In the genomic region with DNA sequence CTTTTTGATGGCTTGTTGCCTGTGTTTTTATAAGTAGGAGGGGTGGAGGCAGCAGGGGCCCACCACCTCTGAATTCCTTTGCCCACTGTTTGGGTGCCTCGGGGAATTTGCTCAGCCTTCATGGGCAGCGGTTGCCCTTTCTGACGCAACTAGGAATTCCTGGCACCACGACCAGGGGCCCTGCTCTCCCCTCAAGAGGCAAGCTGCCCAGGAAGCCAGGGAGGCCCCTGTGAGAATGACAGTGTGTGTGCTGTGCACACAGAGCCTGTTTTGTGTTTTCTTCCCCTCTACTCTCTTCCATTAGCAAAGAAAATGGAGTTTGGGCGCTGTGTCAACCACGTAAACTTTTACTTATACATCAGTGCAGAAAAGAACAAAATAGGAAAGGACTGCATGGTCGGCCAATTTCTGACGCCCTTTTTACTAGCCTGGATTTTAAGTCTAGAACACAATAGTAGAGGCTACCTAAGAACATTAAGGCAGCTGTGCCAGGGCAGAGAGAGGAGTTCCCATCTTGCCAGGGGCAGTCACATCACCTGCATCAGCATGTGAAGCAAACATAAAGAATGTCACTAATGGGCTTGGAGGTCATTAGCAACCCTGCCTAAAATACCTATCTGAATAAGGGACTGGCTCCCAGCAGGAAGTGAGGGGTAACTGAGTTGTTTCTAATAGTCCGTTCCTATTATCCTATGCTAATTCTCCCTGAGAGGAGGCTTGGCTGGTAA, we compare ENCODE assay signal across 2 cellular contexts.
TF ChIP-seq lines count a peak whose summit lies in the region.

No MANE protein-coding gene starts in this region.

TF ChIP-seq in HEK293, 187 proteins besides CTCF, POLR2A, EP300 and RAD21 (continues in another document):
- no peak for TF ChIP-seq ZNF26 (tag by site-specific recombination; IDR thresholded peaks at IDR 0.05)
- TF ChIP-seq ZBTB20 (tag by site-specific recombination; IDR thresholded peaks at IDR 0.05): peak; percentile 95
- no peak for TF ChIP-seq BCL11B (tag by site-specific recombination; IDR thresholded peaks at IDR 0.05; ENCODE audit: low read depth)
- no peak for TF ChIP-seq ZNF239 (tag by site-specific recombination; IDR thresholded peaks at IDR 0.05)
- no peak for TF ChIP-seq ZNF155 (tag by site-specific recombination; IDR thresholded peaks at IDR 0.05)
- TF ChIP-seq INSM2 (tag by site-specific recombination; IDR thresholded peaks at IDR 0.05): no peak
- TF ChIP-seq IKZF3 (tag by site-specific recombination; IDR thresholded peaks at IDR 0.05): no peak
- 0 out of 2 replicates have a peak, but pooled peaks have one; percentile 27 for TF ChIP-seq ZFP69B (tag by site-specific recombination; IDR thresholded peaks at IDR 0.05)
- no peak for TF ChIP-seq ZSCAN23 (tag by site-specific recombination; IDR thresholded peaks at IDR 0.05)
- TF ChIP-seq ZNF335 (tag by site-specific recombination; conservative IDR thresholded peaks at IDR 0.05): peak; percentile 77
- no peak for TF ChIP-seq MEIS1 (CRISPR knock-in tag; IDR thresholded peaks at IDR 0.05; ENCODE audit: borderline replicate concordance)
- TF ChIP-seq, protein P1, sequence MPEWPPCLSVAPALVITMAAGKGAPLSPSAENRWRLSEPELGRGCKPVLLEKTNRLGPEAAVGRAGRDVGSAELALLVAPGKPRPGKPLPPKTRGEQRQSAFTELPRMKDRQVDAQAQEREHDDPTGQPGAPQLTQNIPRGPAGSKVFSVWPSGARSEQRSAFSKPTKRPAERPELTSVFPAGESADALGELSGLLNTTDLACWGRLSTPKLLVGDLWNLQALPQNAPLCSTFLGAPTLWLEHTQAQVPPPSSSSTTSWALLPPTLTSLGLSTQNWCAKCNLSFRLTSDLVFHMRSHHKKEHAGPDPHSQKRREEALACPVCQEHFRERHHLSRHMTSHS (tag by site-specific recombination; IDR thresholded peaks at IDR 0.05): no peak
- TF ChIP-seq EGR2 (tag by site-specific recombination; IDR thresholded peaks at IDR 0.05; ENCODE audit: low read depth): no peak
- no peak for TF ChIP-seq ZNF510 (tag by site-specific recombination; IDR thresholded peaks at IDR 0.05; ENCODE audit: insufficient replicate concordance)
- no peak for TF ChIP-seq YY1 (tag by site-specific recombination; IDR thresholded peaks at IDR 0.05)
- no peak for TF ChIP-seq ZNF18 (tag by site-specific recombination; IDR thresholded peaks at IDR 0.05)
- TF ChIP-seq ZBTB17 (tag by site-specific recombination; IDR thresholded peaks at IDR 0.05): peak; percentile 40; the same call in 1 of the 2 replicates
- TF ChIP-seq ZBTB1 (tag by site-specific recombination; IDR thresholded peaks at IDR 0.05): no peak
- TF ChIP-seq, protein P2, sequence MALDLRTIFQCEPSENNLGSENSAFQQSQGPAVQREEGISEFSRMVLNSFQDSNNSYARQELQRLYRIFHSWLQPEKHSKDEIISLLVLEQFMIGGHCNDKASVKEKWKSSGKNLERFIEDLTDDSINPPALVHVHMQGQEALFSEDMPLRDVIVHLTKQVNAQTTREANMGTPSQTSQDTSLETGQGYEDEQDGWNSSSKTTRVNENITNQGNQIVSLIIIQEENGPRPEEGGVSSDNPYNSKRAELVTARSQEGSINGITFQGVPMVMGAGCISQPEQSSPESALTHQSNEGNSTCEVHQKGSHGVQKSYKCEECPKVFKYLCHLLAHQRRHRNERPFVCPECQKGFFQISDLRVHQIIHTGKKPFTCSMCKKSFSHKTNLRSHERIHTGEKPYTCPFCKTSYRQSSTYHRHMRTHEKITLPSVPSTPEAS (tag by site-specific recombination; IDR thresholded peaks at IDR 0.05): peak; percentile 21; the same call in 1 of the 2 replicates
- TF ChIP-seq ZNF341 (tag by site-specific recombination; IDR thresholded peaks at IDR 0.05; ENCODE audit: low read depth): no peak
- 0 out of 2 replicates have a peak, but pooled peaks have one; percentile 9 for TF ChIP-seq GLIS1 (tag by site-specific recombination; IDR thresholded peaks at IDR 0.05)
- no peak for TF ChIP-seq ELK4 (IDR thresholded peaks at IDR 0.05; ENCODE audit: borderline replicate concordance, low read depth, low read length)

TF ChIP-seq in K562, 482 proteins besides CTCF, POLR2A, EP300 and RAD21 (continued from another document):
- TF ChIP-seq TCF3 (CRISPR knock-in tag; IDR thresholded peaks at IDR 0.05) (no peak), LEF1 (IDR thresholded peaks at IDR 0.05) (no peak), ZNF239 (CRISPR knock-in tag; IDR thresholded peaks at IDR 0.05) (no peak), MYBL2 (IDR thresholded peaks at IDR 0.05; ENCODE audit: low read depth) (no peak), MYBL2 (CRISPR knock-in tag; IDR thresholded peaks at IDR 0.05; ENCODE audit: borderline replicate concordance) (no peak), ID3 (CRISPR knock-in tag; IDR thresholded peaks at IDR 0.05) (no peak), ID3 (tag; IDR thresholded peaks at IDR 0.05) (no peak), BHLHE40 (IDR thresholded peaks at IDR 0.05; ENCODE audit: low read length) (no peak), GTF2A2 (tag; IDR thresholded peaks at IDR 0.05) (no peak), CAMTA2 (CRISPR knock-in tag; conservative IDR thresholded peaks at IDR 0.05) (no peak), CHCHD3 (CRISPR knock-in tag; IDR thresholded peaks at IDR 0.05) (no peak), ZBTB34 (CRISPR knock-in tag; IDR thresholded peaks at IDR 0.05) (no peak), EZH2 (IDR thresholded peaks at IDR 0.05; ENCODE audit: borderline replicate concordance, low read depth, low read length) (no peak)
- TF ChIP-seq, protein P3, sequence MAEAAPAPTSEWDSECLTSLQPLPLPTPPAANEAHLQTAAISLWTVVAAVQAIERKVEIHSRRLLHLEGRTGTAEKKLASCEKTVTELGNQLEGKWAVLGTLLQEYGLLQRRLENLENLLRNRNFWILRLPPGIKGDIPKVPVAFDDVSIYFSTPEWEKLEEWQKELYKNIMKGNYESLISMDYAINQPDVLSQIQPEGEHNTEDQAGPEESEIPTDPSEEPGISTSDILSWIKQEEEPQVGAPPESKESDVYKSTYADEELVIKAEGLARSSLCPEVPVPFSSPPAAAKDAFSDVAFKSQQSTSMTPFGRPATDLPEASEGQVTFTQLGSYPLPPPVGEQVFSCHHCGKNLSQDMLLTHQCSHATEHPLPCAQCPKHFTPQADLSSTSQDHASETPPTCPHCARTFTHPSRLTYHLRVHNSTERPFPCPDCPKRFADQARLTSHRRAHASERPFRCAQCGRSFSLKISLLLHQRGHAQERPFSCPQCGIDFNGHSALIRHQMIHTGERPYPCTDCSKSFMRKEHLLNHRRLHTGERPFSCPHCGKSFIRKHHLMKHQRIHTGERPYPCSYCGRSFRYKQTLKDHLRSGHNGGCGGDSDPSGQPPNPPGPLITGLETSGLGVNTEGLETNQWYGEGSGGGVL (CRISPR knock-in tag; IDR thresholded peaks at IDR 0.05): no peak
- TF ChIP-seq, protein P4, sequence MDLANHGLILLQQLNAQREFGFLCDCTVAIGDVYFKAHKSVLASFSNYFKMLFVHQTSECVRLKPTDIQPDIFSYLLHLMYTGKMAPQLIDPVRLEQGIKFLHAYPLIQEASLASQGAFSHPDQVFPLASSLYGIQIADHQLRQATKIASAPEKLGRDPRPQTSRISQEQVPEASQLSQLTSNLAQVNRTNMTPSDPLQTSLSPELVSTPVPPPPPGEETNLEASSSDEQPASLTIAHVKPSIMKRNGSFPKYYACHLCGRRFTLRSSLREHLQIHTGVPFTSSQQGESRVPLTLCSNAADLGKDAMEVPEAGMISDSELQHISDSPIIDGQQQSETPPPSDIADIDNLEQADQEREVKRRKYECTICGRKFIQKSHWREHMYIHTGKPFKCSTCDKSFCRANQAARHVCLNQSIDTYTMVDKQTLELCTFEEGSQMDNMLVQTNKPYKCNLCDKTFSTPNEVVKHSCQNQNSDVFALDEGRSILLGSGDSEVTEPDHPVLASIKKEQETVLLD (IDR thresholded peaks at IDR 0.05): no peak
